In the genomic region with DNA sequence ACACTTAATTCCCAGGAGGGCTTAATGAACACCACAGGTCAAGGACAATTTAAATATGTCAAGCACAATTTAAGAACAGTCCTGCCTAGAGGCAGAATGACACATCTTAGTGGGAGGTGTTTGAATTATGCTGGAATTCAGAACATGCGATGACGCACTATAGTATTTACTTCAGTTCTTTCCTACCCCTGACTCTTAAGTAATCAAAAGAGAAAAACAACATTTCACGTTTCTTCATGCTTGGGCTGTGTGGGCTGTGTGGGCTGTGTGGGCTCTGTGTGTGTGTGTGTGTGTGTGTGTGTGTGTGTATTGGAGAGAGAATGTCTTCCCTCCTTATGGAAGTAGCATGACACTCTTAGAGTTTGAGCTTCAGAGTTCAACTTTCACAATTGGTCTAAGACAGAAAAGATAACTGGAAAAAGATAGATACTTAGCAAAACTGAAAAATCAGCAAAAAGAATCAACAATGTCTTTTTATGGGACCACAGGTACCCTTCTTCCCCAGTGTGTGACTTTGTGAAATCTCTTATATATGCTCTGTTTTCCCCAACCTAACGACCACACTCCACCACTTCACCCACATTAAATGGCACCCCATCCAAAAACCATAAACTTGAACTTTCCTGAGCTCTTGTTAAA, we compare ENCODE assay signal across 9 cellular contexts.
DNase-seq lines count a peak whose midpoint lies in the region; ATAC-seq, FAIRE-seq and TF ChIP-seq lines count a peak whose summit lies in the region.
"Had no signal": no experiment of that assay in that cellular context is flagged by ENCODE, and none has a peak within 500 bp of the region (broad histone marks: within the 10 kb centered on the region; RNA-seq: fewer than 3 reads in every experiment).

No MANE protein-coding gene starts in this region.

- TF ChIP-seq POLR2A in H54 (IDR thresholded peaks at IDR 0.05; ENCODE audit: low read depth, low read length), result no peak

- ATAC-seq in GM18519 (IDR thresholded peaks at IDR 0.05; ENCODE audit: low FRiP score, unreplicated experiment) (no peak), HG02981 (IDR thresholded peaks at IDR 0.05; ENCODE audit: unreplicated experiment) (no peak)

- FAIRE-seq in H54 (lab: Jason Lieb, UNC), result peak; percentile 96

- DNase-seq in H54 (ENCODE audit: insufficient read length, low spot score) (peak; percentile 25), astrocyte of the hippocampus (ENCODE audit: low read depth, low spot score) (peak; percentile 92), hepatic stellate cell (ENCODE audit: low spot score) (peak; percentile 26), smooth muscle cell of the brain vasculature (ENCODE audit: low read depth, low spot score) (peak; percentile 40), NCI-H526 (lab: John Stamatoyannopoulos, UW) (no peak), NCI-H2081 treated with DMSO at 0.1 percent for 48 hours (lab: John Stamatoyannopoulos, UW) (no peak)
- DNase-seq: midbrain had no signal

Comparison
In these comparisons a context has a peak if more than half of its experiments do, and no peak if none do; other contexts are left out.
1. DNase-seq: peak in H54 (single experiment), astrocyte of the hippocampus (single experiment), hepatic stellate cell (single experiment) and smooth muscle cell of the brain vasculature (single experiment); none in NCI-H526 (0 of 2) and NCI-H2081 treated with DMSO at 0.1 percent for 48 hours (single experiment).